1 cellular context compared by ENCODE assay signal in genomic region chr19:14496849-14497346, GRCh38.
TF ChIP-seq lines count a peak whose summit lies in the region.

No MANE protein-coding gene starts in this region.

TF ChIP-seq in IMR-90, 13 proteins besides CTCF, POLR2A, EP300 and RAD21:
- TF ChIP-seq SMC3 (IDR thresholded peaks at IDR 0.05; ENCODE audit: low read depth, low read length) (no peak), USF2 (IDR thresholded peaks at IDR 0.05; ENCODE audit: low read depth, low read length) (no peak), BHLHE40 (IDR thresholded peaks at IDR 0.05; ENCODE audit: low read depth, low read length) (no peak), ELK1 (IDR thresholded peaks at IDR 0.05; ENCODE audit: borderline replicate concordance, low read depth, low read length) (no peak), CHD1 (IDR thresholded peaks at IDR 0.05; ENCODE audit: low read depth, low read length) (no peak), CEBPB (IDR thresholded peaks at IDR 0.05; ENCODE audit: low read depth, low read length) (no peak), NFE2L2 (IDR thresholded peaks at IDR 0.05; ENCODE audit: low read depth, low read length) (no peak), MAFK (IDR thresholded peaks at IDR 0.05; ENCODE audit: low read depth, low read length) (no peak), MXI1 (IDR thresholded peaks at IDR 0.05; ENCODE audit: borderline replicate concordance, low read depth, low read length) (no peak)
